Comparison of ENCODE assay signal across 8 cellular contexts in genomic region chr16:32187918-32188669, GRCh38.
DNase-seq lines count a peak whose midpoint lies in the region; ATAC-seq and TF ChIP-seq lines count a peak whose summit lies in the region.
"Not testable (repeated sequence)": the region's sequence is repeated elsewhere in the genome, so short reads cannot be mapped to it uniquely, and the experiment has no call there.

No MANE protein-coding gene starts in this region.

- POLR2A ChIA-PET in CD4-positive, alpha-beta T cell (lab: Charles Lee); T-cell (lab: Charles Lee); naive thymus-derived CD8-positive, alpha-beta T cell (lab: Charles Lee): not testable (repeated sequence)

- peak; percentile 84 for ATAC-seq in CD4-positive, alpha-beta T cell (ENCODE audit: poor library complexity)
- peak; percentile 84 for ATAC-seq in GM21529 (IDR thresholded peaks at IDR 0.05; ENCODE audit: unreplicated experiment)
- ATAC-seq in T-cell (replicated peaks in 1 of 4) = peak in 3 of 4 experiments; percentile 83 to 90 (median 89)
- peak; percentile 18 for ATAC-seq in activated T-helper 17 cell treated with anti-CD3 and anti-CD28 coated beads, Interleukin-2, amount 50 U/mL, for 72 hours (replicated peaks)
- peak; percentile 99 for ATAC-seq in Right ventricle myocardium inferior
- peak; percentile 89 for ATAC-seq in left lobe of liver
- ATAC-seq in naive thymus-derived CD8-positive, alpha-beta T cell = peak; percentile 86 to 87
- peak; percentile 28 for ATAC-seq in stimulated activated naive CD8-positive, alpha-beta T cell treated with anti-CD3 and anti-CD28 coated beads, Interleukin-15, Interleukin-2, amounts not matched to agents 100 U/mL and 50 U/mL, for 24 hours

- intact Hi-C loops in CD4-positive, alpha-beta T cell (cut with DNase I, micrococcal nuclease); Right ventricle myocardium inferior (cut with DNase I): not testable (repeated sequence)

- not testable (repeated sequence) for H3K27ac Mint-ChIP-seq in CD4-positive, alpha-beta T cell; T-cell; activated T-helper 17 cell treated with anti-CD3 and anti-CD28 coated beads, Interleukin-2, amount 50 U/mL, for 72 hours; naive thymus-derived CD8-positive, alpha-beta T cell

- H3K9me3 ChIP-seq in CD4-positive, alpha-beta T cell (ENCODE audit: control insufficient read depth, low read length) = not testable (repeated sequence)

- not testable (repeated sequence) for H3K36me3 Mint-ChIP-seq in CD4-positive, alpha-beta T cell (ENCODE audit: low read depth); T-cell; activated T-helper 17 cell treated with anti-CD3 and anti-CD28 coated beads, Interleukin-2, amount 50 U/mL, for 72 hours (ENCODE audit: low read depth); naive thymus-derived CD8-positive, alpha-beta T cell

- not testable (repeated sequence) for DNase-seq in CD4-positive, alpha-beta T cell; T-cell; Right ventricle myocardium inferior (ENCODE audit: missing footprints); left lobe of liver (ENCODE audit: low spot score); naive thymus-derived CD8-positive, alpha-beta T cell; stimulated activated naive CD8-positive, alpha-beta T cell treated with anti-CD3 and anti-CD28 coated beads, Interleukin-15, Interleukin-2, amounts not matched to agents 100 U/mL and 50 U/mL, for 24 hours

- H3K4me3 Mint-ChIP-seq in CD4-positive, alpha-beta T cell; T-cell; activated T-helper 17 cell treated with anti-CD3 and anti-CD28 coated beads, Interleukin-2, amount 50 U/mL, for 72 hours; naive thymus-derived CD8-positive, alpha-beta T cell: not testable (repeated sequence)

- not testable (repeated sequence) for H3K27ac ChIP-seq in CD4-positive, alpha-beta T cell (ENCODE audit: low read depth, low read length)

- H3K4me1 Mint-ChIP-seq in CD4-positive, alpha-beta T cell (ENCODE audit: low read depth); T-cell; activated T-helper 17 cell treated with anti-CD3 and anti-CD28 coated beads, Interleukin-2, amount 50 U/mL, for 72 hours; naive thymus-derived CD8-positive, alpha-beta T cell: not testable (repeated sequence)

- H3K27me3 Mint-ChIP-seq in CD4-positive, alpha-beta T cell; T-cell; activated T-helper 17 cell treated with anti-CD3 and anti-CD28 coated beads, Interleukin-2, amount 50 U/mL, for 72 hours; naive thymus-derived CD8-positive, alpha-beta T cell: not testable (repeated sequence)

- not testable (repeated sequence) for H3K9me3 Mint-ChIP-seq in CD4-positive, alpha-beta T cell; T-cell; activated T-helper 17 cell treated with anti-CD3 and anti-CD28 coated beads, Interleukin-2, amount 50 U/mL, for 72 hours; naive thymus-derived CD8-positive, alpha-beta T cell

- not testable (repeated sequence) for H3K27me3 ChIP-seq in CD4-positive, alpha-beta T cell (ENCODE audit: control insufficient read depth, insufficient read depth, low read length)

- CTCF ChIA-PET in CD4-positive, alpha-beta T cell (lab: Charles Lee); T-cell (lab: Charles Lee): not testable (repeated sequence)

- TF ChIP-seq CTCF in CD4-positive, alpha-beta T cell (IDR thresholded peaks at IDR 0.05) = not testable (repeated sequence)

Comparison
In these comparisons a context has a peak if more than half of its experiments do, and no peak if none do; other contexts are left out.
1. ATAC-seq: peak in every context shown above with its lines; median percentile 99 in Right ventricle myocardium inferior; 89 in T-cell; 89 in left lobe of liver; 86 in naive thymus-derived CD8-positive, alpha-beta T cell; 84 in CD4-positive, alpha-beta T cell; 84 in GM21529; 28 in stimulated activated naive CD8-positive, alpha-beta T cell treated with anti-CD3 and anti-CD28 coated beads, Interleukin-15, Interleukin-2, amounts not matched to agents 100 U/mL and 50 U/mL, for 24 hours; 18 in activated T-helper 17 cell treated with anti-CD3 and anti-CD28 coated beads, Interleukin-2, amount 50 U/mL, for 72 hours.